13 cellular contexts compared by ENCODE assay signal in genomic region chr11:45879803-45880685, GRCh38. TPM values are rescaled to one million over a fixed set of nuclear protein-coding genes. Genes with fewer than 3 reads are reported as not detected.
DNase-seq lines count a peak whose midpoint lies in the region; ATAC-seq and TF ChIP-seq lines count a peak whose summit lies in the region.
"Had no signal": no experiment of that assay in that cellular context is flagged by ENCODE, and none has a peak within 500 bp of the region (broad histone marks: within the 10 kb centered on the region; RNA-seq: fewer than 3 reads in every experiment).

No MANE protein-coding gene starts in this region.

- H3K27me3 ChIP-seq in neural cell (ENCODE audit: insufficient read depth, low read depth, low read length) (no peaks in the 10 kb centered on the region), H9 (ENCODE audit: insufficient read depth, low read length) (no peaks in the 10 kb centered on the region)
- H3K27me3 ChIP-seq: ovary, testis had no signal

- H3K4me2 ChIP-seq in neural cell (ENCODE audit: low read length) (no peak overlapping the region), H9 (ENCODE audit: insufficient read depth, insufficient read length, low read length) (no peak overlapping the region)

- TF ChIP-seq EP300 in neural cell (conservative IDR thresholded peaks at IDR 0.05; ENCODE audit: poor library complexity, severe bottlenecking) = no peak

- no peak overlapping the region for H3K14ac ChIP-seq in H9 (ENCODE audit: insufficient read depth, low read length)

- peak; percentile 85 for DNase-seq in DMS153 treated with DMSO at 0.1 percent for 48 hours (lab: John Stamatoyannopoulos, UW; ENCODE audit: unreplicated experiment)
- peak; percentile 38 for DNase-seq in NCI-H2227 (lab: John Stamatoyannopoulos, UW; ENCODE audit: unreplicated experiment)
- no peak for DNase-seq in H9
- DNase-seq in NCI-H2081 treated with DMSO at 0.1 percent for 48 hours (lab: John Stamatoyannopoulos, UW) = no peak
- DNase-seq: cerebellar nuclear complex, Kasumi-1, ovary, testis had no signal

- no peak overlapping the region for H3K18ac ChIP-seq in H9 (ENCODE audit: insufficient read length, low read depth, low read length)

- no peak overlapping the region for H3K23ac ChIP-seq in H9 (ENCODE audit: insufficient read length, low read depth, low read length)

- peaks cover 21 to 26% of the 10 kb centered on the region in 2 experiments for H3K4me1 Mint-ChIP-seq in H9

- no peak overlapping the region for H2BK12ac ChIP-seq in H9 (ENCODE audit: insufficient read length, low read depth, low read length)

- H4K5ac ChIP-seq in H9 (ENCODE audit: insufficient read length, low read depth, low read length) = no peak overlapping the region

- H3K9me3 Mint-ChIP-seq in H9 = no peaks in the 10 kb centered on the region

- H2BK20ac ChIP-seq in H9 (ENCODE audit: low read depth, low read length, poor library complexity, severe bottlenecking) = no peak overlapping the region

- H2BK15ac ChIP-seq in H9 (ENCODE audit: low read depth, low read length) = no peak overlapping the region

- H3K4ac ChIP-seq in H9 (ENCODE audit: low read depth, low read length) = no peak overlapping the region

- no peak overlapping the region for H4K91ac ChIP-seq in H9 (ENCODE audit: insufficient read length, low read depth, low read length)

- H3K27ac ChIP-seq in VCaP (peak overlapping the region; percentile 66), neural cell (ENCODE audit: low read length) (peak overlapping the region; percentile 51), H9 (ENCODE audit: insufficient read length, low read depth, low read length) (no peak overlapping the region)
- H3K27ac ChIP-seq: ovary had no signal

- H3K9me2 ChIP-seq in neural cell (ENCODE audit: insufficient read depth, low read length) = no peaks in the 10 kb centered on the region

- no peak overlapping the region; a peak in 1 of 7 replicates for H3K27ac Mint-ChIP-seq in H9

- H3K4me3 Mint-ChIP-seq in H9 = no peak overlapping the region

- peak overlapping the region; percentile 18 for H3K4me3 ChIP-seq in neural cell (ENCODE audit: low read length)
- H3K4me3 ChIP-seq: ovary, testis had no signal

- H4K20me1 ChIP-seq in neural cell (ENCODE audit: insufficient read depth) = no peaks in the 10 kb centered on the region
- no peaks in the 10 kb centered on the region for H4K20me1 ChIP-seq in H9 (ENCODE audit: control insufficient read depth, insufficient read depth, insufficient read length)

- no peaks in the 10 kb centered on the region for H3F3A ChIP-seq in neural cell (ENCODE audit: insufficient read depth, low read length, poor library complexity, severe bottlenecking)

- no peak overlapping the region for H2BK5ac ChIP-seq in H9 (ENCODE audit: insufficient read length, low read length)

- WGBS in H9 (ENCODE audit: extremely low coverage, insufficient read length, low lambda C conversion rate) = no CpG with 5 or more reads among the region's 7 CpGs

- H3K79me2 ChIP-seq in neural cell (replicated peaks; ENCODE audit: insufficient read depth, low read length) = no peaks in the 10 kb centered on the region
- H3K79me2 ChIP-seq in H9 (ENCODE audit: insufficient read depth, low read length) = no peaks in the 10 kb centered on the region

- H2AK5ac ChIP-seq in H9 (ENCODE audit: insufficient read length, low read length) = no peak overlapping the region

- peaks cover 2% of the 10 kb centered on the region; the same call in 1 of the 2 replicates for H3K4me1 ChIP-seq in H9 (ENCODE audit: insufficient read depth, low read length)
- H3K4me1 ChIP-seq: testis had no signal

- ATAC-seq in GM21576 (IDR thresholded peaks at IDR 0.05; ENCODE audit: unreplicated experiment) = no peak
- no peak for ATAC-seq in HG03342 (IDR thresholded peaks at IDR 0.05; ENCODE audit: unreplicated experiment)

- H3K9ac ChIP-seq in neural cell (ENCODE audit: low read length) = peak overlapping the region; percentile 7
- no peak overlapping the region for H3K9ac ChIP-seq in H9 (ENCODE audit: extremely low read depth, insufficient read length, low read length)

- no peaks in the 10 kb centered on the region for H3K23me2 ChIP-seq in H9 (ENCODE audit: insufficient read length, low read depth, low read length, poor library complexity, severe bottlenecking)

- no peak for TF ChIP-seq CTCF in VCaP (conservative IDR thresholded peaks at IDR 0.05)
- TF ChIP-seq CTCF in neural cell (IDR thresholded peaks at IDR 0.05; ENCODE audit: poor library complexity, severe bottlenecking) = no peak
- TF ChIP-seq CTCF in H9 (conservative IDR thresholded peaks at IDR 0.05) = no peak

- H3K36me3 ChIP-seq in neural cell (ENCODE audit: insufficient read depth, low read length) = no peaks in the 10 kb centered on the region
- H3K36me3 ChIP-seq: ovary had no signal

- H3K9me3 ChIP-seq in neural cell (ENCODE audit: low read length) = no peaks in the 10 kb centered on the region
- H3K9me3 ChIP-seq in H9 (ENCODE audit: control insufficient read depth, low read depth, low read length) = no peaks in the 10 kb centered on the region
- H3K9me3 ChIP-seq: ovary, testis had no signal

- H3K56ac ChIP-seq in H9 (ENCODE audit: insufficient read length, low read depth, low read length) = no peak overlapping the region

- no peak for TF ChIP-seq RAD21 in neural cell (conservative IDR thresholded peaks at IDR 0.05)

- H3K79me1 ChIP-seq in H9 (ENCODE audit: insufficient read depth, low read depth, low read length, poor library complexity, severe bottlenecking) = no peaks in the 10 kb centered on the region

- peaks cover 8% of the 10 kb centered on the region for H3K27me3 Mint-ChIP-seq in H9 (ENCODE audit: low read depth)

- H2BK120ac ChIP-seq in H9 (ENCODE audit: low read depth, low read length, poor library complexity, severe bottlenecking) = no peak overlapping the region

- H2AFZ ChIP-seq in neural cell (ENCODE audit: low read depth, low read length) (no peak overlapping the region), H9 (ENCODE audit: low read length) (no peak overlapping the region)

- H4K8ac ChIP-seq in H9 (replicated peaks; ENCODE audit: insufficient read length, low read depth, low read length) = no peak overlapping the region

- H3T11ph ChIP-seq in H9 (ENCODE audit: low read length) = no peak overlapping the region

- H3K36me3 Mint-ChIP-seq in H9 (ENCODE audit: insufficient read depth in 1 of 3, low read depth in 3 of 3) = peaks cover 0 to 14% (median 1%) of the 10 kb centered on the region in 3 experiments; a peak in 3 of 7 replicates

TF ChIP-seq in neural cell, 6 proteins besides CTCF, POLR2A, EP300 and RAD21:
- TF ChIP-seq EZH2 (IDR thresholded peaks at IDR 0.05; ENCODE audit: borderline replicate concordance, insufficient read depth, low read length, poor library complexity, severe bottlenecking) (no peak), POLR2AphosphoS5 (IDR thresholded peaks at IDR 0.05) (no peak), MXI1 (conservative IDR thresholded peaks at IDR 0.05; ENCODE audit: poor library complexity, severe bottlenecking) (no peak), TAF1 (IDR thresholded peaks at IDR 0.05; ENCODE audit: low read depth) (no peak), SMC3 (conservative IDR thresholded peaks at IDR 0.05; ENCODE audit: poor library complexity) (no peak)
- TF ChIP-seq, protein P1, sequence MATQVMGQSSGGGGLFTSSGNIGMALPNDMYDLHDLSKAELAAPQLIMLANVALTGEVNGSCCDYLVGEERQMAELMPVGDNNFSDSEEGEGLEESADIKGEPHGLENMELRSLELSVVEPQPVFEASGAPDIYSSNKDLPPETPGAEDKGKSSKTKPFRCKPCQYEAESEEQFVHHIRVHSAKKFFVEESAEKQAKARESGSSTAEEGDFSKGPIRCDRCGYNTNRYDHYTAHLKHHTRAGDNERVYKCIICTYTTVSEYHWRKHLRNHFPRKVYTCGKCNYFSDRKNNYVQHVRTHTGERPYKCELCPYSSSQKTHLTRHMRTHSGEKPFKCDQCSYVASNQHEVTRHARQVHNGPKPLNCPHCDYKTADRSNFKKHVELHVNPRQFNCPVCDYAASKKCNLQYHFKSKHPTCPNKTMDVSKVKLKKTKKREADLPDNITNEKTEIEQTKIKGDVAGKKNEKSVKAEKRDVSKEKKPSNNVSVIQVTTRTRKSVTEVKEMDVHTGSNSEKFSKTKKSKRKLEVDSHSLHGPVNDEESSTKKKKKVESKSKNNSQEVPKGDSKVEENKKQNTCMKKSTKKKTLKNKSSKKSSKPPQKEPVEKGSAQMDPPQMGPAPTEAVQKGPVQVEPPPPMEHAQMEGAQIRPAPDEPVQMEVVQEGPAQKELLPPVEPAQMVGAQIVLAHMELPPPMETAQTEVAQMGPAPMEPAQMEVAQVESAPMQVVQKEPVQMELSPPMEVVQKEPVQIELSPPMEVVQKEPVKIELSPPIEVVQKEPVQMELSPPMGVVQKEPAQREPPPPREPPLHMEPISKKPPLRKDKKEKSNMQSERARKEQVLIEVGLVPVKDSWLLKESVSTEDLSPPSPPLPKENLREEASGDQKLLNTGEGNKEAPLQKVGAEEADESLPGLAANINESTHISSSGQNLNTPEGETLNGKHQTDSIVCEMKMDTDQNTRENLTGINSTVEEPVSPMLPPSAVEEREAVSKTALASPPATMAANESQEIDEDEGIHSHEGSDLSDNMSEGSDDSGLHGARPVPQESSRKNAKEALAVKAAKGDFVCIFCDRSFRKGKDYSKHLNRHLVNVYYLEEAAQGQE (IDR thresholded peaks at IDR 0.05; ENCODE audit: borderline replicate concordance) = no peak

RNA-seq across cellular contexts. Expression of gene MAPK8IP1, which starts 5.4 kb away (rescaled TPM):
- polyA plus RNA-seq in neural cell = 58.8 and 76.0 TPM in 2 replicates
- 99.9 and 101 TPM in 2 replicates for polyA minus RNA-seq in neural cell
- 30.1 and 30.2 TPM in 2 replicates for total RNA-seq in H9 (2021)

RNA-seq across cellular contexts. Expression of gene FREY1, which starts 27.0 kb away (rescaled TPM):
- polyA plus RNA-seq in neural cell = not detected in 2 replicates
- polyA minus RNA-seq in neural cell = 1.7 and 2.9 TPM in 2 replicates
- 2.1 and 2.2 TPM in 2 replicates for total RNA-seq in H9 (2021)
- polyA plus RNA-seq: fibroblast of lung had no signal

RNA-seq across cellular contexts. Expression of gene CRY2, which starts 32.8 kb away (rescaled TPM):
- polyA plus RNA-seq in neural cell = 27.8 and 35.1 TPM in 2 replicates
- polyA minus RNA-seq in neural cell = 46.7 and 53.3 TPM in 2 replicates
- total RNA-seq in H9 (2021) = 14.4 and 14.5 TPM in 2 replicates

RNA-seq across cellular contexts. Expression of gene PEX16, which starts 37.6 kb away (rescaled TPM):
- 61.1 and 71.6 TPM in 2 replicates for polyA plus RNA-seq in neural cell
- 21.4 and 24.8 TPM in 2 replicates for polyA minus RNA-seq in neural cell
- total RNA-seq in H9 (2021) = 28.6 and 30.8 TPM in 2 replicates

RNA-seq across cellular contexts. Expression of gene LARGE2, which starts 42.4 kb away (rescaled TPM):
- polyA plus RNA-seq in neural cell = not detected in 2 replicates
- not detected in 2 replicates for polyA minus RNA-seq in neural cell
- total RNA-seq in H9 (2021) = 95.6 and 108 TPM in 2 replicates
- total RNA-seq: fibroblast of lung had no signal
- polyA plus RNA-seq: fibroblast of lung had no signal

Comparison
In these comparisons a context has a peak if more than half of its experiments do, and no peak if none do; other contexts are left out.
1. DNase-seq: peak in DMS153 treated with DMSO at 0.1 percent for 48 hours (single experiment) and NCI-H2227 (single experiment); none in H9 (single experiment) and NCI-H2081 treated with DMSO at 0.1 percent for 48 hours (single experiment).